In genomic region chr10:11687779-11688447, GRCh38 we compare ENCODE assay signal across 1 cellular context.
TF ChIP-seq lines count a peak whose summit lies in the region.

No MANE protein-coding gene starts in this region.

TF ChIP-seq in Ishikawa, 13 proteins besides CTCF, POLR2A, EP300 and RAD21 (continued from another document):
- no peak for TF ChIP-seq MAX (IDR thresholded peaks at IDR 0.05)
- TF ChIP-seq FOXM1 (IDR thresholded peaks at IDR 0.05; ENCODE audit: borderline replicate concordance, low read depth), result 0 out of 2 replicates have a peak, but pooled peaks have one; percentile 9
- TF ChIP-seq NFIC (IDR thresholded peaks at IDR 0.05), result no peak
- TF ChIP-seq ZBTB7A (IDR thresholded peaks at IDR 0.05; ENCODE audit: low read depth), result no peak
- peak; percentile 37; the same call in 1 of the 2 replicates for TF ChIP-seq YY1 (IDR thresholded peaks at IDR 0.05; ENCODE audit: low read depth)
- TF ChIP-seq CREB1 (IDR thresholded peaks at IDR 0.05; ENCODE audit: low read depth), result no peak
